In genomic region chr5:81301221-81302015, GRCh38 we compare ENCODE assay signal across 8 cellular contexts. TPM values are rescaled to one million over a fixed set of nuclear protein-coding genes. Genes with fewer than 3 reads are reported as not detected.
A peak's percentile ranks its signal among the peaks of the same experiment; 100 is the strongest.
DNase-seq lines count a peak whose midpoint lies in the region; ATAC-seq lines count a peak whose summit lies in the region.

Gene ZCCHC9 (plus strand): TSS chr5:81301587. CDS start chr5:81304758, 3,171 bp downstream.

- peaks cover 20% of the 10 kb centered on the region for H3K4me1 ChIP-seq in effector memory CD4-positive, alpha-beta T cell (ENCODE audit: control insufficient read depth, insufficient read depth, low read length, poor library complexity, severe bottlenecking)

- POLR2A ChIA-PET in activated CD8-positive, alpha-beta memory T cell treated with anti-CD3 and anti-CD28 coated beads for 36 hours (lab: Charles Lee) = interaction anchor here (0.5 to 0.6 kb wide), 2 partner anchors 67 to 892 kb away, joined by 3 to 7 read pairs; no protein-coding TSS in a partner anchor

- H3K27me3 ChIP-seq in effector memory CD4-positive, alpha-beta T cell (replicated peaks; ENCODE audit: control insufficient read depth, insufficient read depth, low read length, poor library complexity, severe bottlenecking) = no peaks in the 10 kb centered on the region

- H3K4me3 ChIP-seq in effector memory CD4-positive, alpha-beta T cell (ENCODE audit: insufficient read depth, low read depth, low read length, poor library complexity, severe bottlenecking) = peak within 1 kb of the TSS; percentile 97

- H3K27ac ChIP-seq in effector memory CD4-positive, alpha-beta T cell (ENCODE audit: insufficient read depth, low read length, poor library complexity, severe bottlenecking) = peak within 1 kb of the TSS; percentile 78

- no peaks in the 10 kb centered on the region for H3K9me3 ChIP-seq in effector memory CD4-positive, alpha-beta T cell (ENCODE audit: control insufficient read depth, low read length)

- CTCF ChIA-PET in activated CD8-positive, alpha-beta memory T cell treated with anti-CD3 and anti-CD28 coated beads for 36 hours (lab: Charles Lee) = interaction anchor here (1.1 to 1.4 kb wide), 3 partner anchors 9 to 17 kb away, joined by 3 to 6 read pairs (median 4); no protein-coding TSS in a partner anchor

- H3K36me3 ChIP-seq in effector memory CD4-positive, alpha-beta T cell (ENCODE audit: control insufficient read depth, insufficient read depth, low read length) = peaks cover 4% of the 10 kb centered on the region

- peak; percentile 99 for ATAC-seq in GM19468 (IDR thresholded peaks at IDR 0.05; ENCODE audit: extremely low read depth, unreplicated experiment)

- DNase-seq in COR-L47 (lab: John Stamatoyannopoulos, UW) = peak; percentile 94
- peak; percentile 77 for DNase-seq in HS-5 (ENCODE audit: low read depth)
- peak; percentile 93 to 96 for DNase-seq in NOMO-1 (lab: John Stamatoyannopoulos, UW; ENCODE audit: unreplicated experiment in 2 of 2)
- peak; percentile 83 to 87 (median 86) for DNase-seq in effector memory CD4-positive, alpha-beta T cell
- peak; percentile 97 for DNase-seq in lung microvascular endothelial cell (ENCODE audit: low read depth in 2 of 2)
- peak; percentile 85 to 90 (median 87) for DNase-seq in stimulated activated CD4-positive, alpha-beta T cell treated with anti-CD3 and anti-CD28 coated beads, TNF-alpha, amount 100 ng/mL, for 48 hours (ENCODE audit: low read depth in 3 of 3)

RNA-seq across cellular contexts. Expression of gene ZCCHC9, which starts in this region (rescaled TPM):
- 10 to 100 TPM; 38.4 to 39.2 TPM for total RNA-seq in activated CD8-positive, alpha-beta memory T cell treated with anti-CD3 and anti-CD28 coated beads for 36 hours
- 10.9 and 13.9 TPM in 2 replicates for total RNA-seq in lung microvascular endothelial cell

Comparison
In these comparisons a context has a peak if more than half of its experiments do, and no peak if none do; other contexts are left out.
1. Peak in every context shown above with its lines: DNase-seq, ATAC-seq, H3K4me3 ChIP-seq and H3K27ac ChIP-seq.